ENCODE assay signal across 16 cellular contexts in the genomic region with DNA sequence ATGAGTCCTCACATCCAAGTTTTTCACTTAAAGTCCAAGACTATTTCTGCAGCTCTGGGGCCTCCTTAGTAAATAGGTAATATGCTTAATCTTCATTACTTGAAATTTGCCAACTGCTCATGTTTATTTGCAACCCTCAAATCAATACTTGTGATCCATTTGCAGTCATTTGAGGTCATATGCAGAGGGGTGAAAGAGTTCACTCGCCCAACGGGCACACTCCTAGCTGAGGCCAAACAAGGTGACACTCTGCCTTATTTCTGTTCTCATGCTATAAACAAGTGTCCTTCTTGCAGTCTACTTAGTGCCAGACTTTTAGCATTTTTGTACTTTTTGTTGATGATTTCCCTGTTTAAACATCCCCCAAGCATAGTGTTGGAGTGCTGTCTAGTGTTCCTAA.
DNase-seq lines count a peak whose midpoint lies in the region; ATAC-seq and TF ChIP-seq lines count a peak whose summit lies in the region.
"Had no signal": no experiment of that assay in that cellular context is flagged by ENCODE, and none has a peak within 500 bp of the region (broad histone marks: within the 10 kb centered on the region; RNA-seq: fewer than 3 reads in every experiment).

No MANE protein-coding gene starts in this region.

- H3K9ac ChIP-seq in mesenchymal stem cell (ENCODE audit: low read length), result no peak overlapping the region

- no peak overlapping the region for H4K8ac ChIP-seq in mesenchymal stem cell (ENCODE audit: low read length)

- WGBS in heart left ventricle, 4 donors, result 79 to 89% (median 85%) methylated on average over 2 of the region's 2 CpGs
- WGBS in mesenchymal stem cell, result 68% methylated on average over 2 of the region's 2 CpGs
- WGBS in sigmoid colon, 2 donors, result 59 to 80% methylated on average over 2 of the region's 2 CpGs

- peak overlapping the region in 1 of 2 experiments; percentile 79 for H2BK12ac ChIP-seq in mesenchymal stem cell (ENCODE audit: low read length in 2 of 2)

- H3K36me3 ChIP-seq in heart left ventricle, result no peaks in the 10 kb centered on the region
- H3K36me3 ChIP-seq in mesenchymal stem cell (ENCODE audit: control insufficient read depth in 1 of 2, insufficient read depth in 2 of 2, low read depth in 1 of 2, low read length in 2 of 2), result no peaks in the 10 kb centered on the region
- no peaks in the 10 kb centered on the region for H3K36me3 ChIP-seq in tibial artery
- no peaks in the 10 kb centered on the region for H3K36me3 ChIP-seq in sigmoid colon

- H2AFZ ChIP-seq in mesenchymal stem cell (ENCODE audit: low read depth, low read length), result no peak overlapping the region
- H2AFZ ChIP-seq: GM23338 had no signal

- H3K4me3 ChIP-seq in heart left ventricle (no peak overlapping the region), mesenchymal stem cell (ENCODE audit: insufficient read depth in 1 of 2, low read depth in 1 of 2, low read length in 2 of 2) (no peak overlapping the region), tibial artery (no peak overlapping the region), sigmoid colon (no peak overlapping the region)
- H3K4me3 ChIP-seq: GM23338 had no signal

- no peak overlapping the region for H2AK5ac ChIP-seq in mesenchymal stem cell (ENCODE audit: low read length, severe bottlenecking)

- peaks cover 0 to 26% (median 0%) of the 10 kb centered on the region in 12 donors for H3K9me3 ChIP-seq in heart left ventricle
- peaks cover 8% of the 10 kb centered on the region for H3K9me3 ChIP-seq in mesenchymal stem cell (ENCODE audit: control insufficient read depth, low read length)
- H3K9me3 ChIP-seq in tibial artery, result no peaks in the 10 kb centered on the region
- peaks cover 0 to 8% (median 0%) of the 10 kb centered on the region in 4 donors for H3K9me3 ChIP-seq in sigmoid colon

- peak overlapping the region; percentile 16 to 79 for H3K18ac ChIP-seq in mesenchymal stem cell (ENCODE audit: low read depth in 1 of 2, low read length in 2 of 2)

- no peak for TF ChIP-seq CTCF in heart left ventricle (IDR thresholded peaks at IDR 0.05)
- no peak for TF ChIP-seq CTCF in tibial artery (IDR thresholded peaks at IDR 0.05)
- TF ChIP-seq CTCF in sigmoid colon (IDR thresholded peaks at IDR 0.05), result no peak

- H3K14ac ChIP-seq in mesenchymal stem cell (ENCODE audit: low read length in 2 of 2), result no peak overlapping the region

- H3K4me2 ChIP-seq in mesenchymal stem cell (ENCODE audit: low read length, poor library complexity, severe bottlenecking), result no peak overlapping the region
- H3K4me2 ChIP-seq: GM23338 had no signal

- no peak overlapping the region for H2BK120ac ChIP-seq in mesenchymal stem cell (ENCODE audit: low read depth, low read length)

- TF ChIP-seq POLR2A in heart left ventricle (IDR thresholded peaks at IDR 0.05) (no peak), sigmoid colon (IDR thresholded peaks at IDR 0.05) (no peak)

- DNase-seq in heart left ventricle (no peak), Right ventricle myocardium inferior (ENCODE audit: missing footprints) (no peak), OCI-M1 (lab: John Stamatoyannopoulos, UW) (peak; percentile 26), mesenchymal stem cell (peak; percentile 30), tibial artery (no peak), sigmoid colon (no peak), NCI-H128 (lab: John Stamatoyannopoulos, UW; ENCODE audit: unreplicated experiment) (no peak), NCI-H187 (lab: John Stamatoyannopoulos, UW) (no peak)
- DNase-seq: CD8-positive, alpha-beta T cell; COR-L47; DMS153; DMS79 treated with DMSO at 0.1 percent for 48 hours; EL; H7 had no signal

- intact Hi-C loops in heart left ventricle (cut with DNase I) (loop anchor here in 4 of 10 donors (5.0 kb wide), 4 partner anchors 33 to 363 kb away; no protein-coding TSS in a partner anchor), Right ventricle myocardium inferior (cut with DNase I) (loop anchor here (5.0 to 10.0 kb wide), 5 partner anchors 33 to 528 kb away; no protein-coding TSS in a partner anchor), tibial artery (cut with DNase I; ENCODE audit: low total_unique reads) (no loop called here), sigmoid colon (cut with DNase I) (loop anchor here (5.0 kb wide), 1 partner anchor 33 kb away; no protein-coding TSS in a partner anchor)

- H3K4me1 ChIP-seq in heart left ventricle, result peaks cover 0 to 22% (median 12%) of the 10 kb centered on the region in 12 donors
- H3K4me1 ChIP-seq in mesenchymal stem cell (ENCODE audit: control insufficient read depth, insufficient read depth, low read depth, low read length), result no peaks in the 10 kb centered on the region
- peaks cover 0 to 74% (median 15%) of the 10 kb centered on the region in 4 donors for H3K4me1 ChIP-seq in tibial artery
- peaks cover 0 to 24% (median 18%) of the 10 kb centered on the region in 4 donors for H3K4me1 ChIP-seq in sigmoid colon

- H3K79me1 ChIP-seq in mesenchymal stem cell (replicated peaks; ENCODE audit: low read length, poor library complexity, severe bottlenecking), result no peaks in the 10 kb centered on the region

- peak overlapping the region; percentile 44 to 53 for H3K4ac ChIP-seq in mesenchymal stem cell (ENCODE audit: low read depth in 1 of 2, low read length in 2 of 2)

- H3K27me3 ChIP-seq in heart left ventricle, result no peaks in the 10 kb centered on the region
- no peaks in the 10 kb centered on the region for H3K27me3 ChIP-seq in mesenchymal stem cell (ENCODE audit: control insufficient read depth in 1 of 2, insufficient read depth in 1 of 2, low read length in 2 of 2)
- no peaks in the 10 kb centered on the region for H3K27me3 ChIP-seq in tibial artery
- H3K27me3 ChIP-seq in sigmoid colon, result no peaks in the 10 kb centered on the region

- no peak overlapping the region for H2BK5ac ChIP-seq in mesenchymal stem cell (ENCODE audit: low read depth, low read length, poor library complexity, severe bottlenecking)

- H2BK15ac ChIP-seq in mesenchymal stem cell (ENCODE audit: low read depth, poor library complexity, severe bottlenecking), result no peak overlapping the region

- no peak for ATAC-seq in heart left ventricle
- ATAC-seq in Right ventricle myocardium inferior, result no peak
- ATAC-seq: CD8-positive, alpha-beta T cell; GM23338 had no signal

- TF ChIP-seq EP300 in sigmoid colon (IDR thresholded peaks at IDR 0.05), result no peak

- H3K27ac ChIP-seq in heart left ventricle (peak overlapping the region in 10 of 12 donors; percentile 3 to 96 (median 86)), mesenchymal stem cell (ENCODE audit: low read length, poor library complexity, severe bottlenecking) (no peak overlapping the region), tibial artery (peak overlapping the region; percentile 78 to 82), sigmoid colon (peak overlapping the region in 1 of 4 donors; percentile 71)
- H3K27ac ChIP-seq: 22Rv1 had no signal

- no peak overlapping the region for H4K91ac ChIP-seq in mesenchymal stem cell (ENCODE audit: low read length)

- H3K23ac ChIP-seq in mesenchymal stem cell (ENCODE audit: low read length in 2 of 2), result no peak overlapping the region

Comparison
In these comparisons a context has a peak if more than half of its experiments do, and no peak if none do; other contexts are left out.
1. DNase-seq: peak in OCI-M1 (single experiment) and mesenchymal stem cell (single experiment); none in heart left ventricle (0 of 5), Right ventricle myocardium inferior (single experiment), tibial artery (0 of 2), sigmoid colon (single experiment), NCI-H128 (single experiment) and NCI-H187 (0 of 2).